Comparison of ENCODE assay signal across 19 cellular contexts in the genomic region with DNA sequence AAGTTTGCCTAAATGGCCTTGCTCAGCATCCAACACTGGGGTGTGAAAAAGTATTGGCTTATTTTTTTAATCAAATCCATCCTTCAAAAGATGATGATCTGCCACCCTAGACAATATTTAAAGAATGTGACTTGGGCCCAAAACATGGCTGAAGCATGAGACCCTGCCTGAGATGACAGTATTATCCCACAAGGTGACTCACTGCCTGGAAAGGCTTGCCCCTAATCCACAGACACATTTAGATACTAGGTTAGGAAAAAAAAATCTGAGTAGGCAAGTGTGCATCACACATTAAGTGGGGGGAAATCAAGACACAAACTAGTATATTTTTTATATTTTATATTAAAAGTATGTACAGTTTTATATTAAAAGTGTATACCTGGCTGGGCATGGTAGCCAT. TPM values are rescaled to one million over a fixed set of nuclear protein-coding genes. Genes with fewer than 3 reads are reported as not detected.
DNase-seq lines count a peak whose midpoint lies in the region; ATAC-seq and TF ChIP-seq lines count a peak whose summit lies in the region.
"Had no signal": no experiment of that assay in that cellular context is flagged by ENCODE, and none has a peak within 500 bp of the region (broad histone marks: within the 10 kb centered on the region; RNA-seq: fewer than 3 reads in every experiment).

No MANE protein-coding gene starts in this region.

- TF ChIP-seq CTCF in chondrocyte (IDR thresholded peaks at IDR 0.05) (no peak), omental fat pad (IDR thresholded peaks at IDR 0.05) (no peak)

- H3K36me3 Mint-ChIP-seq in activated T-cell treated with anti-CD3 and anti-CD28 coated beads, Interleukin-2, amount 50 U/mL, for 72 hours (ENCODE audit: insufficient read depth in 2 of 2): no peaks in the 10 kb centered on the region
- no peaks in the 10 kb centered on the region for H3K36me3 Mint-ChIP-seq in chondrocyte (ENCODE audit: low read depth)
- H3K36me3 Mint-ChIP-seq in effector memory CD8-positive, alpha-beta T cell (ENCODE audit: insufficient read depth): no peaks in the 10 kb centered on the region

- no peak for DNase-seq in activated T-cell treated with anti-CD3 and anti-CD28 coated beads, Interleukin-2, amount 50 U/mL, for 72 hours
- no peak for DNase-seq in activated T-cell treated with anti-CD3 and anti-CD28 coated beads for 4 hours
- peak; percentile 65 for DNase-seq in M059J (ENCODE audit: low read depth)
- DNase-seq in chondrocyte (ENCODE audit: low spot score): no peak
- peak; percentile 18 for DNase-seq in stromal cell of bone marrow (ENCODE audit: low read depth)
- DNase-seq in effector memory CD8-positive, alpha-beta T cell: no peak
- DNase-seq in omental fat pad (ENCODE audit: low spot score): no peak
- DNase-seq: kidney; mesendoderm; NCI-H187; NCI-H345; PC-9; small intestine; stimulated activated CD4-positive, alpha-beta T cell treated with anti-CD3 and anti-CD28 coated beads, Interleukin-4, amount 100 ng/mL, for 1 hour had no signal

- peak; percentile 31 to 50 for ATAC-seq in activated T-cell treated with anti-CD3 and anti-CD28 coated beads, Interleukin-2, amount 50 U/mL, for 72 hours (replicated peaks in 1 of 2)
- ATAC-seq in HG02885 (IDR thresholded peaks at IDR 0.05; ENCODE audit: poor library complexity, unreplicated experiment) (no peak), omental fat pad (ENCODE audit: low FRiP score) (no peak)
- ATAC-seq in effector memory CD8-positive, alpha-beta T cell (replicated peaks): no peak
- ATAC-seq: HCT116, K562 had no signal

- H3K4me1 Mint-ChIP-seq in activated T-cell treated with anti-CD3 and anti-CD28 coated beads, Interleukin-2, amount 50 U/mL, for 72 hours (ENCODE audit: low read depth): peaks cover 32% of the 10 kb centered on the region
- peaks cover 71% of the 10 kb centered on the region for H3K4me1 Mint-ChIP-seq in chondrocyte (ENCODE audit: low read depth)
- peaks cover 15 to 25% of the 10 kb centered on the region in 2 donors for H3K4me1 Mint-ChIP-seq in effector memory CD8-positive, alpha-beta T cell (ENCODE audit: low read depth in 2 of 2)

- no peaks in the 10 kb centered on the region for H3K27me3 Mint-ChIP-seq in activated T-cell treated with anti-CD3 and anti-CD28 coated beads, Interleukin-2, amount 50 U/mL, for 72 hours (ENCODE audit: low read depth)
- H3K27me3 Mint-ChIP-seq in chondrocyte (ENCODE audit: low read depth): no peaks in the 10 kb centered on the region
- H3K27me3 Mint-ChIP-seq in effector memory CD8-positive, alpha-beta T cell: no peaks in the 10 kb centered on the region
- H3K27me3 Mint-ChIP-seq: progenitor cell of endocrine pancreas had no signal

- no peak overlapping the region for H3K4me3 Mint-ChIP-seq in activated T-cell treated with anti-CD3 and anti-CD28 coated beads, Interleukin-2, amount 50 U/mL, for 72 hours
- H3K4me3 Mint-ChIP-seq in chondrocyte (ENCODE audit: unreplicated experiment): no peak overlapping the region
- H3K4me3 Mint-ChIP-seq in effector memory CD8-positive, alpha-beta T cell: no peak overlapping the region
- H3K4me3 Mint-ChIP-seq: nephron had no signal

- no peak overlapping the region for H3K27ac Mint-ChIP-seq in activated T-cell treated with anti-CD3 and anti-CD28 coated beads, Interleukin-2, amount 50 U/mL, for 72 hours
- H3K27ac Mint-ChIP-seq in chondrocyte (ENCODE audit: unreplicated experiment): peak overlapping the region; percentile 1
- H3K27ac Mint-ChIP-seq in effector memory CD8-positive, alpha-beta T cell: no peak overlapping the region
- H3K27ac Mint-ChIP-seq: nephron had no signal

- H3K9me3 Mint-ChIP-seq in activated T-cell treated with anti-CD3 and anti-CD28 coated beads, Interleukin-2, amount 50 U/mL, for 72 hours: no peaks in the 10 kb centered on the region
- no peaks in the 10 kb centered on the region for H3K9me3 Mint-ChIP-seq in chondrocyte (ENCODE audit: low read depth)
- H3K9me3 Mint-ChIP-seq in effector memory CD8-positive, alpha-beta T cell: no peaks in the 10 kb centered on the region
- H3K9me3 Mint-ChIP-seq: nephron had no signal

RNA-seq across cellular contexts. Expression of gene TOM1L2, which starts 38.4 kb away (rescaled TPM):
- total RNA-seq in activated T-cell treated with anti-CD3 and anti-CD28 coated beads, Interleukin-2, amount 50 U/mL, for 72 hours: 10 to 100 TPM; 23.7 to 26.9 TPM
- 27.7 and 38.3 TPM in 2 replicates for total RNA-seq in M059J (2014; rRNA removed; shearing (Covaris generic))
- total RNA-seq in chondrocyte (55.0 to 60.2 TPM (median 56.1 TPM) in 3 replicates), omental fat pad (10 to 100 TPM; 25.9 to 30.3 (median 27.6) TPM)

RNA-seq across cellular contexts. Expression of gene DRC3, which starts 38.9 kb away (rescaled TPM):
- under 1 TPM; 0.39 to 0.43 TPM for total RNA-seq in activated T-cell treated with anti-CD3 and anti-CD28 coated beads, Interleukin-2, amount 50 U/mL, for 72 hours
- total RNA-seq in M059J (2014; rRNA removed; shearing (Covaris generic)): 0.12 and 0.69 TPM in 2 replicates
- 1.2 to 2.6 TPM (median 1.5 TPM) in 3 replicates for total RNA-seq in chondrocyte
- total RNA-seq in omental fat pad: 1 to 10 TPM in 3 of 4 donors, under 1 TPM in 1; 0.60 to 4.6 (median 1.9) TPM

Comparison
In these comparisons a context has a peak if more than half of its experiments do, and no peak if none do; other contexts are left out.
1. ATAC-seq: peak in activated T-cell treated with anti-CD3 and anti-CD28 coated beads, Interleukin-2, amount 50 U/mL, for 72 hours (2 of 2); none in HG02885 (single experiment), effector memory CD8-positive, alpha-beta T cell (single experiment) and omental fat pad (single experiment).
2. DNase-seq: peak in M059J (single experiment) and stromal cell of bone marrow (single experiment); none in activated T-cell treated with anti-CD3 and anti-CD28 coated beads, Interleukin-2, amount 50 U/mL, for 72 hours (0 of 2), activated T-cell treated with anti-CD3 and anti-CD28 coated beads for 4 hours (single experiment), chondrocyte (single experiment), effector memory CD8-positive, alpha-beta T cell (0 of 3) and omental fat pad (single experiment).